ENCODE assay signal across 22 cellular contexts in the genomic region with DNA sequence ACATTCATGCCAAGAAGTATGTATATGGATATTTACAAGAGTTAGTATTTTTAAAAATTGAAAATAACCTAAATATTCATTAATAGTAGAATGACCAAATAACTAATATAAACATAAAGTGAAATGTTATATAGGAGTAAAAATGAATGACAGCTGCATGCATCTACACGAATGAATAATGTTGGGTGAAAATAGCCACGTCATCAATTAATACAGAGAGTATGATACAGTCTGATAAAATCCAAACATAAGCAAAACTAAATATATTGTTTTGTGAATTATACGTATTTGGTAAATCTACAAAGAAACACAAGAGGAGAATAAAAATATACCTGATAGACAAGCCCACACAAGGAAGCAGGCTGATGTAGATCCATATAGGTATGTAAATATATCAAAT.
"Had no signal": no experiment of that assay in that cellular context is flagged by ENCODE, and none has a peak within 500 bp of the region (broad histone marks: within the 10 kb centered on the region; RNA-seq: fewer than 3 reads in every experiment).

No MANE protein-coding gene starts in this region.

- H3K27me3 ChIP-seq: MG63 had no signal

- H3K9ac ChIP-seq: SK-N-SH had no signal

- H3K9me3 ChIP-seq: MG63, SK-N-SH had no signal

- H3K4me3 ChIP-seq: MG63 had no signal

- DNase-seq: Karpas-422, KG1, MG63, NCI-H1092, NCI-H1105 treated with DMSO at 0.1 percent for 48 hours, NCI-H1417 treated with DMSO at 0.1 percent for 48 hours, NCI-H146, NCI-H1694 treated with DMSO at 0.1 percent for 48 hours, NCI-H1930, NCI-H2081, NCI-H2107, NCI-H226, NCI-H446, NCI-H510A, NCI-H524 treated with DMSO at 0.1 percent for 48 hours, NCI-H69, NCI-H774, SHP77, SK-N-SH, SW 1271, T-helper 1 cell had no signal

- H3K27ac ChIP-seq: RWPE1 had no signal

- H3K4me2 ChIP-seq: SK-N-SH had no signal
